8 cellular contexts compared by ENCODE assay signal in genomic region chr17:47949197-47949759, GRCh38.
A peak's percentile ranks its signal among the peaks of the same experiment; 100 is the strongest.
DNase-seq lines count a peak whose midpoint lies in the region; ATAC-seq lines count a peak whose summit lies in the region.

No MANE protein-coding gene starts in this region.

- H3K36me3 ChIP-seq in ES-I3 (ENCODE audit: insufficient read depth, low read length), result no peaks in the 10 kb centered on the region

- no peaks in the 10 kb centered on the region for H3K9me3 Mint-ChIP-seq in central memory CD8-positive, alpha-beta T cell

- peak overlapping the region; percentile 47 for H3K27ac Mint-ChIP-seq in central memory CD8-positive, alpha-beta T cell (ENCODE audit: low read depth)

- peak; percentile 69 for ATAC-seq in HG03045 (IDR thresholded peaks at IDR 0.05; ENCODE audit: unreplicated experiment)
- peak; percentile 62 to 69 for ATAC-seq in activated CD4-positive, CD25-positive, alpha-beta regulatory T cell treated with anti-CD3 and anti-CD28 coated beads, Interleukin-2, amount 50 U/mL, for 24 hours
- peak; percentile 41 for ATAC-seq in central memory CD8-positive, alpha-beta T cell (replicated peaks; ENCODE audit: extremely low read depth, poor library complexity, severe bottlenecking)
- no peak for ATAC-seq in HG02884 (IDR thresholded peaks at IDR 0.05; ENCODE audit: unreplicated experiment)

- H3K4me1 ChIP-seq in ES-I3 (ENCODE audit: insufficient read depth, low read length), result peaks cover 11% of the 10 kb centered on the region

- peaks cover 36% of the 10 kb centered on the region for H3K4me1 Mint-ChIP-seq in central memory CD8-positive, alpha-beta T cell

- peak overlapping the region; percentile 7; the same call in 1 of the 2 replicates for H3K9ac ChIP-seq in ES-I3 (ENCODE audit: low read depth, low read length)

- H3K27me3 Mint-ChIP-seq in central memory CD8-positive, alpha-beta T cell, result no peaks in the 10 kb centered on the region

- DNase-seq in NCI-H2227 treated with DMSO at 0.1 percent for 48 hours (lab: John Stamatoyannopoulos, UW), result peak; percentile 60
- peak; percentile 49 to 72 for DNase-seq in central memory CD8-positive, alpha-beta T cell (ENCODE audit: low spot score in 2 of 2)
- DNase-seq in kidney glomerular epithelial cell (lab: John Stamatoyannopoulos, UW), result peak; percentile 87
- peak; percentile 59 to 69 for DNase-seq in stimulated activated CD4-positive, alpha-beta T cell treated with anti-CD3 and anti-CD28 coated beads, Interleukin-15, amount 100 ng/mL, for 1 hour (ENCODE audit: low read depth in 1 of 2, low spot score in 1 of 2)

- H3K9me3 ChIP-seq in ES-I3 (ENCODE audit: control insufficient read depth, insufficient read depth, low read length), result no peaks in the 10 kb centered on the region

- H3K36me3 Mint-ChIP-seq in central memory CD8-positive, alpha-beta T cell (ENCODE audit: insufficient read depth), result peaks cover 8% of the 10 kb centered on the region

- peak overlapping the region; percentile 63 for H3K4me3 Mint-ChIP-seq in central memory CD8-positive, alpha-beta T cell
